Comparison of ENCODE assay signal across 27 cellular contexts in the genomic region with DNA sequence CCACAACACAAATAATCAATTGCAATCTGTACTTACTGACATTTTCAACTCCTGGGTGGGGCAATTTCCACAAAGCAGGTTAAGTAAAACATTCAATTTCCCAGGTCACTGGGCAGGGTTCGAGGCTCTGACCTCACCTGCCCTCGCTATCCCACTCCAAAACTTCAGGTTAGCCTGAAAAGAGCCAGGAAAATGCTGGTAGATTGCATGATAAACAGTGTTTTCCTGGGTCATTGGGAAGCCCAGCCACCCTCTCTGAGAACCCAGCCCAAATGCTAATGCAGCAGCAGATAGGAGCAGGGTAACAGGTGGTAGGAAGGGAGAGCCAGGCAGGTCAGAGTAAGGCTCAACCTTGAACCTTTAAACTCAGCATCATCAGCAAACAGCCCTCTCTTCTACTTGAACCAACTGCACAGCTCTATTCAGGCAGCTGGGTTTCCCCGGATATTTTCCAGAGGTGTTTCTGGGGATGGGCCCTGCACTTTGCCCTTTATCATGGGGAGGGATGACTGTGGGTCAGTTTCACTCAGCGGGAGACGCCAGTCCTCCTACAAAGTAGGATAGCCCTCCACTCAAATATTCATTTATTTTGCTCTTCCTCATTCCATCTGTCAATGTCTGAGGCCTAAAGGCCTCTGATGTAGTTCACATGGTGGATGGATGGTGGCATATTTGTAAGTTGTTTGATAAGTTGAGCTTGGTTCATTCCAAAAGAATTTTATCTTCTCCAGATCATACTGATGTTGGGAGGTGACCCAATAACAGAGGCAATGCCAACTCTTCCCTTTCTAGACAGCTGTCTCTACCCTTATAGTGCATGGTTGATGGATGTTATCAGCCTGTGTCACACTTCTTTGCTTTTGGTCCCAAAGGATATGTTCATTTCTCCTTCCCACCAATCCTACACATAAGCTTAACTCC.
"Had no signal": no experiment of that assay in that cellular context is flagged by ENCODE, and none has a peak within 500 bp of the region (broad histone marks: within the 10 kb centered on the region; RNA-seq: fewer than 3 reads in every experiment).

No MANE protein-coding gene starts in this region.

- H3K36me3 Mint-ChIP-seq: mesothelial cell of epicardium had no signal

- H3K27me3 ChIP-seq: dorsolateral prefrontal cortex, neutrophil, sigmoid colon, spleen, testis, tibial artery, upper lobe of left lung had no signal

- H3K4me3 ChIP-seq: dorsolateral prefrontal cortex, mucosa of descending colon, sigmoid colon, skin epidermis, spleen, testis, tibial artery, upper lobe of left lung had no signal

- FAIRE-seq: colon, frontal cortex, urothelium cell line had no signal

- H3K4me3 Mint-ChIP-seq: immature natural killer cell; mesothelial cell of epicardium; naive B cell; natural killer cell treated with Interleukin-12 subunit alpha and Interleukin-12 subunit beta and Interleukin-15 and Interleukin-18, amount 100 ng/mL, for 72 hours; neural crest cell; stimulated activated memory B cell treated with anti-CD40 and anti-IgM and Interleukin-4, amounts not matched to agents 10 μg/mL and 1 μg/mL and 100 μg/mL, for 72 hours had no signal

- H3K36me3 ChIP-seq: neutrophil, sigmoid colon, spleen, tibial artery, upper lobe of left lung had no signal

- ATAC-seq: mucosa of descending colon; natural killer cell treated with Interleukin-12 subunit alpha and Interleukin-12 subunit beta and Interleukin-15 and Interleukin-18, amount 100 ng/mL, for 72 hours; stimulated activated memory B cell treated with anti-CD40 and anti-IgM and Interleukin-4, amounts not matched to agents 10 μg/mL and 1 μg/mL and 100 μg/mL, for 72 hours; stimulated activated naive CD8-positive, alpha-beta T cell treated with anti-CD3 and anti-CD28 coated beads, Interleukin-15, Interleukin-2, amounts not matched to agents 100 U/mL and 50 U/mL, for 24 hours had no signal

- H3K79me2 ChIP-seq: parathyroid adenoma had no signal

- H3K9me3 ChIP-seq: mucosa of descending colon, neutrophil, sigmoid colon, testis, tibial artery, upper lobe of left lung had no signal

- H3K9ac ChIP-seq: parathyroid adenoma had no signal

- H3K4me1 ChIP-seq: parathyroid adenoma, sigmoid colon, spleen, testis, upper lobe of left lung had no signal

- DNase-seq: dorsolateral prefrontal cortex; effector CD4-positive, alpha-beta T cell; hypothalamus; immature natural killer cell; islet precursor cell; mesenchymal stem cell; mucosa of descending colon; naive B cell; sigmoid colon; spleen; stimulated activated CD4-positive, alpha-beta T cell treated with anti-CD3 and anti-CD28 coated beads, Interleukin-4, amount 100 ng/mL, for 4 hours; stimulated activated naive CD8-positive, alpha-beta T cell treated with anti-CD3 and anti-CD28 coated beads, Interleukin-15, Interleukin-2, amounts not matched to agents 100 U/mL and 50 U/mL, for 24 hours; substantia nigra; testis; tibial artery; upper lobe of left lung had no signal

- H3K4me1 Mint-ChIP-seq: immature natural killer cell; naive B cell; neural crest cell; stimulated activated memory B cell treated with anti-CD40 and anti-IgM and Interleukin-4, amounts not matched to agents 10 μg/mL and 1 μg/mL and 100 μg/mL, for 72 hours had no signal

- H2AFZ ChIP-seq: parathyroid adenoma had no signal

- H3K27ac Mint-ChIP-seq: immature natural killer cell; mesothelial cell of epicardium; naive B cell; progenitor cell of endocrine pancreas; stimulated activated memory B cell treated with anti-CD40 and anti-IgM and Interleukin-4, amounts not matched to agents 10 μg/mL and 1 μg/mL and 100 μg/mL, for 72 hours had no signal

- H3K27me3 Mint-ChIP-seq: naive B cell; progenitor cell of endocrine pancreas; stimulated activated memory B cell treated with anti-CD40 and anti-IgM and Interleukin-4, amounts not matched to agents 10 μg/mL and 1 μg/mL and 100 μg/mL, for 72 hours had no signal

- H3K27ac ChIP-seq: dorsolateral prefrontal cortex, neutrophil, parathyroid adenoma, sigmoid colon, skin epidermis, spleen, testis, upper lobe of left lung had no signal
